Comparison of ENCODE assay signal across 18 cellular contexts in genomic region chr10:132406750-132407149, GRCh38. TPM values are rescaled to one million over a fixed set of nuclear protein-coding genes. Genes with fewer than 3 reads are reported as not detected.
DNase-seq lines count a peak whose midpoint lies in the region; ATAC-seq and TF ChIP-seq lines count a peak whose summit lies in the region.
"Had no signal": no experiment of that assay in that cellular context is flagged by ENCODE, and none has a peak within 500 bp of the region (broad histone marks: within the 10 kb centered on the region; RNA-seq: fewer than 3 reads in every experiment).

No MANE protein-coding gene starts in this region.

- H3K9me3 Mint-ChIP-seq in MCF 10A (ENCODE audit: unreplicated experiment) = no peaks in the 10 kb centered on the region
- no peaks in the 10 kb centered on the region for H3K9me3 Mint-ChIP-seq in nephron
- H3K9me3 Mint-ChIP-seq: activated naive CD8-positive, alpha-beta T cell treated with anti-CD3 and anti-CD28 coated beads for 36 hours; CD8-positive, alpha-beta T cell had no signal

- H3K27ac Mint-ChIP-seq in MCF 10A (ENCODE audit: low read depth, unreplicated experiment) = no peak overlapping the region
- H3K27ac Mint-ChIP-seq in nephron = peak overlapping the region in 2 of 3 experiments; percentile 57 to 62
- H3K27ac Mint-ChIP-seq: activated naive CD8-positive, alpha-beta T cell treated with anti-CD3 and anti-CD28 coated beads for 36 hours; CD8-positive, alpha-beta T cell had no signal

- TF ChIP-seq CTCF in breast epithelium (IDR thresholded peaks at IDR 0.05) (no peak), MCF 10A (IDR thresholded peaks at IDR 0.05; ENCODE audit: unreplicated experiment) (no peak), nephron (IDR thresholded peaks at IDR 0.05; ENCODE audit: unreplicated experiment in 3 of 3) (no peak)

- H3K27me3 ChIP-seq in breast epithelium = no peaks in the 10 kb centered on the region
- H3K27me3 ChIP-seq: ovary had no signal

- CTCF ChIA-PET in MCF 10A (lab: Yijun Ruan, JAX) = interaction anchor here (1.0 kb wide), 1 partner anchor 183 kb away, joined by 3 read pairs; no protein-coding TSS in a partner anchor

- DNase-seq in breast epithelium (ENCODE audit: low spot score in 2 of 2) = no peak
- DNase-seq in MCF 10A (ENCODE audit: unreplicated experiment) = no peak
- DNase-seq in left ventricle myocardium superior = peak; percentile 16
- no peak for DNase-seq in G401 (ENCODE audit: low spot score)
- no peak for DNase-seq in HUDEP-2 (lab: John Stamatoyannopoulos, UW; ENCODE audit: unreplicated experiment in 76 of 76)
- DNase-seq in stimulated activated CD4-positive, alpha-beta T cell treated with anti-CD3 and anti-CD28 coated beads, Interleukin-15, amount 100 ng/mL, for 24 hours = no peak
- DNase-seq: 8988T; activated naive CD8-positive, alpha-beta T cell treated with anti-CD3 and anti-CD28 coated beads for 36 hours; CD8-positive, alpha-beta T cell; erythroblast; hypothalamus; IMR-90; NCI-H345; OCI-M1; T-helper 1 cell had no signal

- no peaks in the 10 kb centered on the region for H3K36me3 ChIP-seq in breast epithelium
- peaks cover 5% of the 10 kb centered on the region for H3K36me3 ChIP-seq in urinary bladder (ENCODE audit: insufficient read depth)
- H3K36me3 ChIP-seq: ovary had no signal

- no peak for TF ChIP-seq POLR2A in breast epithelium (IDR thresholded peaks at IDR 0.05)

- whole genome bisulfite sequencing in urinary bladder = 95% methylated on average over 16 of the region's 16 CpGs

- in situ Hi-C loops in G401 (cut with HindIII; ENCODE audit: low sequenced_read_pairs) = no loop called here

- intact Hi-C loops in breast epithelium (cut with DNase I; ENCODE audit: low total_unique reads) (no loop called here), MCF 10A (cut with micrococcal nuclease) (no loop called here), left ventricle myocardium superior (cut with micrococcal nuclease) (no loop called here)

- H3K36me3 Mint-ChIP-seq in MCF 10A (ENCODE audit: insufficient read depth, unreplicated experiment) (peaks cover 36% of the 10 kb centered on the region), nephron (ENCODE audit: low read depth) (peaks cover 11% of the 10 kb centered on the region)
- H3K36me3 Mint-ChIP-seq: activated naive CD8-positive, alpha-beta T cell treated with anti-CD3 and anti-CD28 coated beads for 36 hours had no signal

- H3K27me3 Mint-ChIP-seq in MCF 10A (ENCODE audit: insufficient read depth, unreplicated experiment) = no peaks in the 10 kb centered on the region
- no peaks in the 10 kb centered on the region for H3K27me3 Mint-ChIP-seq in nephron (ENCODE audit: low read depth)
- H3K27me3 Mint-ChIP-seq: activated naive CD8-positive, alpha-beta T cell treated with anti-CD3 and anti-CD28 coated beads for 36 hours had no signal

- no peak for ATAC-seq in left ventricle myocardium superior
- ATAC-seq: CD8-positive, alpha-beta T cell had no signal

- H3K4me3 ChIP-seq in breast epithelium = peak overlapping the region in 1 of 3 donors; percentile 61
- no peak overlapping the region for H3K4me3 ChIP-seq in urinary bladder (ENCODE audit: low read depth, low read length)
- H3K4me3 ChIP-seq: ovary had no signal

- H3K27ac ChIP-seq in breast epithelium (peak overlapping the region; percentile 94 to 97), urinary bladder (ENCODE audit: low read depth) (peak overlapping the region; percentile 93)

- H3K4me1 ChIP-seq in breast epithelium (peaks cover 0 to 21% of the 10 kb centered on the region in 2 donors), urinary bladder (ENCODE audit: insufficient read depth) (no peaks in the 10 kb centered on the region)

- no peaks in the 10 kb centered on the region for H3K9me3 ChIP-seq in breast epithelium
- H3K9me3 ChIP-seq: ovary had no signal

- POLR2A ChIA-PET in MCF 10A (lab: Yijun Ruan, JAX) = no interaction called here

- H3K4me1 Mint-ChIP-seq in MCF 10A (ENCODE audit: insufficient read depth, unreplicated experiment) (no peaks in the 10 kb centered on the region), nephron (peaks cover 28% of the 10 kb centered on the region)

- H3K4me3 Mint-ChIP-seq in MCF 10A (ENCODE audit: unreplicated experiment) = no peak overlapping the region
- H3K4me3 Mint-ChIP-seq in nephron = no peak overlapping the region
- H3K4me3 Mint-ChIP-seq: activated naive CD8-positive, alpha-beta T cell treated with anti-CD3 and anti-CD28 coated beads for 36 hours; CD8-positive, alpha-beta T cell had no signal

- BruUV-seq in MCF 10A (replicated peaks; lab: Mats Ljungman, UMichigan) = no TSS peak

RNA-seq across cellular contexts. Expression of gene PWWP2B, which starts 9.8 kb away (rescaled TPM):
- 10 to 100 TPM; 10.7 to 15.5 (median 13.4) TPM for total RNA-seq in breast epithelium
- total RNA-seq in MCF 10A (2022) = 10.0 and 13.0 TPM in 2 replicates
- total RNA-seq in left ventricle myocardium superior = 19.9 TPM
- total RNA-seq in urinary bladder = 6.8 TPM
- polyA plus RNA-seq in urinary bladder = 16.6 TPM
- total RNA-seq in G401 (2014; rRNA removed; shearing (Covaris generic)) = 24.5 and 27.6 TPM in 2 replicates
